Comparison of ENCODE assay signal across 2 cellular contexts in genomic region chr17:48228720-48229119, GRCh38.
TF ChIP-seq lines count a peak whose summit lies in the region.

No MANE protein-coding gene starts in this region.

TF ChIP-seq in HepG2, 621 proteins besides CTCF, POLR2A, EP300 and RAD21:
- TF ChIP-seq YY1 (IDR thresholded peaks at IDR 0.05; ENCODE audit: insufficient read depth, insufficient replicate concordance, low read depth, low read length) (no peak), HNF4A (CRISPR knock-in tag; IDR thresholded peaks at IDR 0.05) (no peak), ZNF362 (CRISPR knock-in tag; IDR thresholded peaks at IDR 0.05; ENCODE audit: borderline replicate concordance) (no peak), ZNF530 (CRISPR knock-in tag; IDR thresholded peaks at IDR 0.05; ENCODE audit: low read depth) (no peak), SMARCC2 (IDR thresholded peaks at IDR 0.05) (no peak), ZNF773 (CRISPR knock-in tag; IDR thresholded peaks at IDR 0.05; ENCODE audit: borderline replicate concordance) (no peak), ZNF354B (CRISPR knock-in tag; IDR thresholded peaks at IDR 0.05) (no peak), ZNF30 (CRISPR knock-in tag; IDR thresholded peaks at IDR 0.05) (no peak), ZKSCAN5 (CRISPR knock-in tag; IDR thresholded peaks at IDR 0.05) (no peak), HOXA5 (CRISPR knock-in tag; IDR thresholded peaks at IDR 0.05) (no peak), KLF12 (CRISPR knock-in tag; IDR thresholded peaks at IDR 0.05; ENCODE audit: borderline replicate concordance) (no peak), AGO2 (optimal IDR thresholded peaks at IDR 0.05; ENCODE audit: low read depth, low read length) (no peak)
- TF ChIP-seq, protein P1, sequence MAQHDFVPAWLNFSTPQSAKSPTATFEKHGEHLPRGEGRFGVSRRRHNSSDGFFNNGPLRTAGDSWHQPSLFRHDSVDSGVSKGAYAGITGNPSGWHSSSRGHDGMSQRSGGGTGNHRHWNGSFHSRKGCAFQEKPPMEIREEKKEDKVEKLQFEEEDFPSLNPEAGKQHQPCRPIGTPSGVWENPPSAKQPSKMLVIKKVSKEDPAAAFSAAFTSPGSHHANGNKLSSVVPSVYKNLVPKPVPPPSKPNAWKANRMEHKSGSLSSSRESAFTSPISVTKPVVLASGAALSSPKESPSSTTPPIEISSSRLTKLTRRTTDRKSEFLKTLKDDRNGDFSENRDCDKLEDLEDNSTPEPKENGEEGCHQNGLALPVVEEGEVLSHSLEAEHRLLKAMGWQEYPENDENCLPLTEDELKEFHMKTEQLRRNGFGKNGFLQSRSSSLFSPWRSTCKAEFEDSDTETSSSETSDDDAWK (CRISPR knock-in tag; IDR thresholded peaks at IDR 0.05) = no peak

TF ChIP-seq in GM12878, 131 proteins besides CTCF, POLR2A, EP300 and RAD21:
- TF ChIP-seq, protein P2, sequence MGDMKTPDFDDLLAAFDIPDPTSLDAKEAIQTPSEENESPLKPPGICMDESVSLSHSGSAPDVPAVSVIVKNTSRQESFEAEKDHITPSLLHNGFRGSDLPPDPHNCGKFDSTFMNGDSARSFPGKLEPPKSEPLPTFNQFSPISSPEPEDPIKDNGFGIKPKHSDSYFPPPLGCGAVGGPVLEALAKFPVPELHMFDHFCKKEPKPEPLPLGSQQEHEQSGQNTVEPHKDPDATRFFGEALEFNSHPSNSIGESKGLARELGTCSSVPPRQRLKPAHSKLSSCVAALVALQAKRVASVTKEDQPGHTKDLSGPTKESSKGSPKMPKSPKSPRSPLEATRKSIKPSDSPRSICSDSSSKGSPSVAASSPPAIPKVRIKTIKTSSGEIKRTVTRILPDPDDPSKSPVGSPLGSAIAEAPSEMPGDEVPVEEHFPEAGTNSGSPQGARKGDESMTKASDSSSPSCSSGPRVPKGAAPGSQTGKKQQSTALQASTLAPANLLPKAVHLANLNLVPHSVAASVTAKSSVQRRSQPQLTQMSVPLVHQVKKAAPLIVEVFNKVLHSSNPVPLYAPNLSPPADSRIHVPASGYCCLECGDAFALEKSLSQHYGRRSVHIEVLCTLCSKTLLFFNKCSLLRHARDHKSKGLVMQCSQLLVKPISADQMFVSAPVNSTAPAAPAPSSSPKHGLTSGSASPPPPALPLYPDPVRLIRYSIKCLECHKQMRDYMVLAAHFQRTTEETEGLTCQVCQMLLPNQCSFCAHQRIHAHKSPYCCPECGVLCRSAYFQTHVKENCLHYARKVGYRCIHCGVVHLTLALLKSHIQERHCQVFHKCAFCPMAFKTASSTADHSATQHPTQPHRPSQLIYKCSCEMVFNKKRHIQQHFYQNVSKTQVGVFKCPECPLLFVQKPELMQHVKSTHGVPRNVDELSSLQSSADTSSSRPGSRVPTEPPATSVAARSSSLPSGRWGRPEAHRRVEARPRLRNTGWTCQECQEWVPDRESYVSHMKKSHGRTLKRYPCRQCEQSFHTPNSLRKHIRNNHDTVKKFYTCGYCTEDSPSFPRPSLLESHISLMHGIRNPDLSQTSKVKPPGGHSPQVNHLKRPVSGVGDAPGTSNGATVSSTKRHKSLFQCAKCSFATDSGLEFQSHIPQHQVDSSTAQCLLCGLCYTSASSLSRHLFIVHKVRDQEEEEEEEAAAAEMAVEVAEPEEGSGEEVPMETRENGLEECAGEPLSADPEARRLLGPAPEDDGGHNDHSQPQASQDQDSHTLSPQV (IDR thresholded peaks at IDR 0.05) = no peak
- 0 out of 2 replicates have a peak, but pooled peaks have one; percentile 8 for TF ChIP-seq RUNX3 (IDR thresholded peaks at IDR 0.05; ENCODE audit: low read length)
